In genomic region chr9:122091682-122092592, GRCh38 we compare ENCODE assay signal across 1 cellular context.
TF ChIP-seq lines count a peak whose summit lies in the region.

No MANE protein-coding gene starts in this region.

TF ChIP-seq in SK-N-SH treated with all-trans-retinoic acid at 6 μM for 48 hours, 23 proteins besides CTCF, POLR2A, EP300 and RAD21 (continued from another document):
- TF ChIP-seq TSHZ2 (CRISPR knock-in tag; IDR thresholded peaks at IDR 0.05): no peak
- TF ChIP-seq PPARA (CRISPR knock-in tag; IDR thresholded peaks at IDR 0.05; ENCODE audit: borderline replicate concordance): no peak
- no peak for TF ChIP-seq ZFP30 (CRISPR knock-in tag; IDR thresholded peaks at IDR 0.05)
- TF ChIP-seq GLIS3 (CRISPR knock-in tag; IDR thresholded peaks at IDR 0.05): no peak
- TF ChIP-seq ZNF8 (CRISPR knock-in tag; IDR thresholded peaks at IDR 0.05): no peak
- no peak for TF ChIP-seq ZNF70 (CRISPR knock-in tag; IDR thresholded peaks at IDR 0.05)
- no peak for TF ChIP-seq TCF4 (CRISPR knock-in tag; IDR thresholded peaks at IDR 0.05; ENCODE audit: borderline replicate concordance)
- TF ChIP-seq BACH2 (CRISPR knock-in tag; IDR thresholded peaks at IDR 0.05; ENCODE audit: borderline replicate concordance): no peak
- no peak for TF ChIP-seq ARNTL (CRISPR knock-in tag; IDR thresholded peaks at IDR 0.05; ENCODE audit: borderline replicate concordance, low read depth)
- TF ChIP-seq RARB (CRISPR knock-in tag; IDR thresholded peaks at IDR 0.05): no peak
- no peak for TF ChIP-seq OSR1 (CRISPR knock-in tag; IDR thresholded peaks at IDR 0.05)
- no peak for TF ChIP-seq SNAI2 (CRISPR knock-in tag; IDR thresholded peaks at IDR 0.05)
